Comparison of ENCODE assay signal across 8 cellular contexts in genomic region chr19:54159352-54160181, GRCh38. TPM values are rescaled to one million over a fixed set of nuclear protein-coding genes. Genes with fewer than 3 reads are reported as not detected.
A peak's percentile ranks its signal among the peaks of the same experiment; 100 is the strongest.
DNase-seq lines count a peak whose midpoint lies in the region; ATAC-seq and TF ChIP-seq lines count a peak whose summit lies in the region.

TSS of gene LENG1 (minus strand) at chr19:54159721. CDS start at chr19:54159695, 26 bp downstream.

- H3K14ac ChIP-seq in IMR-90 (replicated peaks; ENCODE audit: low read depth, low read length): peak within 1 kb of the TSS; percentile 98

- peak within 1 kb of the TSS; percentile 99 for H3K23ac ChIP-seq in IMR-90 (ENCODE audit: low read depth, low read length)

- H4K8ac ChIP-seq in IMR-90 (ENCODE audit: low read depth in 2 of 2, low read length in 2 of 2): peak within 1 kb of the TSS; percentile 79 to 99

- peak; percentile 90 for ATAC-seq in GM21528 (IDR thresholded peaks at IDR 0.05; ENCODE audit: low FRiP score, unreplicated experiment)
- peak; percentile 91 for ATAC-seq in IMR-90 (ENCODE audit: low read depth)
- peak; percentile 82 for ATAC-seq in mucosa of descending colon

- H2AK5ac ChIP-seq in IMR-90 (ENCODE audit: low read depth, low read length): peak within 1 kb of the TSS; percentile 97

- peaks cover 6% of the 10 kb centered on the region; the same call in 1 of the 2 replicates for H3K79me2 ChIP-seq in OCI-LY7 (ENCODE audit: insufficient read depth, low read depth, low read length)

- TF ChIP-seq POLR2A in IMR-90 (IDR thresholded peaks at IDR 0.05; ENCODE audit: low read depth, low read length): peak; percentile 96

- H3K9me1 ChIP-seq in IMR-90 (ENCODE audit: insufficient read depth, low read length): no peaks in the 10 kb centered on the region; the same call in none of the 2 replicates

- no peak for TF ChIP-seq RAD21 in IMR-90 (IDR thresholded peaks at IDR 0.05; ENCODE audit: low read length)

- intact Hi-C loops in IMR-90 (cut with micrococcal nuclease): loop anchor here (1.0 to 5.0 kb wide), 2 partner anchors 22 to 1123 kb away; partner anchors contain the start of genes BRSK1, CNOT3 and HSPBP1
- intact Hi-C loops in OCI-LY7 (cut with micrococcal nuclease; ENCODE audit: unreplicated experiment): loop anchor here (2.0 kb wide), 3 partner anchors 23 to 57 kb away; partner anchors contain the start of genes CNOT3, NDUFA3 and TSEN34
- intact Hi-C loops in mucosa of descending colon (cut with DNase I, micrococcal nuclease): no loop called here

- CTCF ChIA-PET in IMR-90 (lab: Yijun Ruan, JAX) (no interaction called here), OCI-LY7 (lab: Charles Lee; ENCODE audit: unreplicated experiment) (no interaction called here)

- peak within 1 kb of the TSS; percentile 90 for H2BK120ac ChIP-seq in IMR-90 (ENCODE audit: low read depth, low read length)

- H3K4me2 ChIP-seq in IMR-90 (ENCODE audit: low read depth, low read length) (peak within 1 kb of the TSS; percentile 99), OCI-LY7 (ENCODE audit: low read length) (peak within 1 kb of the TSS; percentile 91)

- H3K4me3 ChIP-seq in IMR-90 (ENCODE audit: insufficient read depth, low read depth, low read length) (peak within 1 kb of the TSS; percentile 60), OCI-LY7 (ENCODE audit: low read depth, low read length, poor library complexity, severe bottlenecking) (peak within 1 kb of the TSS; percentile 81), mucosa of descending colon (peak within 1 kb of the TSS; percentile 43)

- WGBS in IMR-90 (ENCODE audit: extremely low coverage in 2 of 2, insufficient read length in 1 of 2), 2 experiments: 2% methylated on average over 33 of the region's 72 CpGs; no CpG with 5 or more reads in 1 of the 2 experiments

- H3K27me3 ChIP-seq in IMR-90 (ENCODE audit: control insufficient read depth, insufficient read depth, low read length): no peaks in the 10 kb centered on the region

- dilution Hi-C loops in IMR-90 (cut with HindIII; ENCODE audit: low sequenced_read_pairs, unreplicated experiment): no loop called here

- peak within 1 kb of the TSS; percentile 87 for H3K9ac ChIP-seq in IMR-90 (ENCODE audit: low read depth, low read length)

- H3K56ac ChIP-seq in IMR-90 (ENCODE audit: extremely low read depth, insufficient read depth, low read length): peak within 1 kb of the TSS; percentile 96

- H3K18ac ChIP-seq in IMR-90 (ENCODE audit: low read depth, low read length): peak within 1 kb of the TSS; percentile 91

- H3K4ac ChIP-seq in IMR-90 (ENCODE audit: low read depth, low read length): peak within 1 kb of the TSS; percentile 98

- H3K79me1 ChIP-seq in IMR-90 (ENCODE audit: low read depth in 1 of 2, low read length in 2 of 2): peaks cover 10 to 38% of the 10 kb centered on the region in 2 experiments; a peak in 3 of 4 replicates

- TF ChIP-seq CTCF in IMR-90 (conservative IDR thresholded peaks at IDR 0.05; ENCODE audit: low read depth, low read length) (peak; percentile 33; the same call in 1 of the 2 replicates), OCI-LY7 (conservative IDR thresholded peaks at IDR 0.05; ENCODE audit: low read length) (peak; percentile 64), mucosa of descending colon (IDR thresholded peaks at IDR 0.05) (peak; percentile 18)

- H4K20me1 ChIP-seq in IMR-90 (ENCODE audit: insufficient read depth, low read length): no peaks in the 10 kb centered on the region
- no peaks in the 10 kb centered on the region for H4K20me1 ChIP-seq in OCI-LY7 (ENCODE audit: insufficient read depth, low read length)

- peak within 1 kb of the TSS; percentile 79; the same call in 1 of the 3 replicates for H2BK15ac ChIP-seq in IMR-90 (ENCODE audit: low read depth, low read length)

- peaks cover 23% of the 10 kb centered on the region for H3K36me3 ChIP-seq in IMR-90 (ENCODE audit: control insufficient read depth, insufficient read depth, low read length)
- peaks cover 35% of the 10 kb centered on the region for H3K36me3 ChIP-seq in OCI-LY7 (ENCODE audit: insufficient read depth, low read length)
- H3K36me3 ChIP-seq in mucosa of descending colon (ENCODE audit: low read depth): peaks cover 7% of the 10 kb centered on the region

- peak within 1 kb of the TSS; percentile 55; the same call in 1 of the 2 replicates for H2BK20ac ChIP-seq in IMR-90 (ENCODE audit: low read depth, low read length)

- BruUV-seq in IMR-90 (replicated peaks; lab: Mats Ljungman, UMichigan) (no TSS peak), OCI-LY7 (replicated peaks; lab: Mats Ljungman, UMichigan) (no TSS peak)

- H3K4me1 ChIP-seq in IMR-90 (ENCODE audit: control insufficient read depth, insufficient read depth, low read length) (peaks cover 11% of the 10 kb centered on the region), OCI-LY7 (ENCODE audit: insufficient read depth, low read length, poor library complexity, severe bottlenecking) (peaks cover 26% of the 10 kb centered on the region), mucosa of descending colon (ENCODE audit: low read depth) (peaks cover 50% of the 10 kb centered on the region)

- in situ Hi-C loops in IMR-90 (cut with MboI; ENCODE audit: low sequenced_read_pairs): no loop called here

- H2AFZ ChIP-seq in IMR-90 (replicated peaks; ENCODE audit: low read length, poor library complexity) (peak within 1 kb of the TSS; percentile 99), OCI-LY7 (ENCODE audit: low read length) (peak within 1 kb of the TSS; percentile 63)

- POLR2A ChIA-PET in IMR-90 (lab: Charles Lee; ENCODE audit: unreplicated experiment) (interaction anchor here (1.0 to 1.9 kb wide), 4 partner anchors 17 to 41 kb away, joined by 3 to 5 read pairs (median 4); partner anchors contain the start of genes CNOT3, MBOAT7 and RPS9), OCI-LY7 (lab: Charles Lee) (interaction anchor here (0.5 to 2.4 kb wide), 4 partner anchors 9 to 38 kb away, joined by 3 to 10 read pairs (median 6); partner anchors contain the start of genes CNOT3 and MBOAT7)

- no peaks in the 10 kb centered on the region for H3K9me3 ChIP-seq in IMR-90 (ENCODE audit: control insufficient read depth, insufficient read depth, low read length)
- no peaks in the 10 kb centered on the region for H3K9me3 ChIP-seq in OCI-LY7 (ENCODE audit: low read length)
- no peaks in the 10 kb centered on the region for H3K9me3 ChIP-seq in mucosa of descending colon

- peak within 1 kb of the TSS; percentile 92 for H2AK9ac ChIP-seq in IMR-90 (replicated peaks; ENCODE audit: low read depth, low read length, poor library complexity)

- no peaks in the 10 kb centered on the region for H3K9me2 ChIP-seq in OCI-LY7 (ENCODE audit: insufficient read depth, low read length)

- H4K5ac ChIP-seq in IMR-90 (ENCODE audit: low read depth, low read length): peak within 1 kb of the TSS; percentile 91

- DNase-seq in DMS114 treated with DMSO at 0.1 percent for 48 hours (lab: John Stamatoyannopoulos, UW; ENCODE audit: unreplicated experiment): peak; percentile 100
- DNase-seq in IMR-90: peak; percentile 100
- DNase-seq in OCI-LY7 (ENCODE audit: low spot score): peak; percentile 100
- DNase-seq in activated T-cell treated with anti-CD3 and anti-CD28 coated beads for 48 hours (ENCODE audit: low read depth): peak; percentile 94
- peak; percentile 100 for DNase-seq in epithelial cell of prostate (ENCODE audit: low read depth, low spot score)
- DNase-seq in mucosa of descending colon: peak; percentile 98 to 100 (median 100)
- DNase-seq in stimulated activated CD8-positive, alpha-beta memory T cell treated with anti-CD3 and anti-CD28 coated beads, Interleukin-4, amount 100 ng/mL, for 24 hours (ENCODE audit: low read depth): peak; percentile 97

- peak within 1 kb of the TSS; percentile 88 for H3K27ac ChIP-seq in IMR-90 (ENCODE audit: insufficient read depth, low read length)
- peak within 1 kb of the TSS; percentile 82 for H3K27ac ChIP-seq in OCI-LY7 (ENCODE audit: low read depth, low read length, poor library complexity, severe bottlenecking)
- peak within 1 kb of the TSS; percentile 95 for H3K27ac ChIP-seq in epithelial cell of prostate

- peak within 1 kb of the TSS; percentile 99 for H4K91ac ChIP-seq in IMR-90 (ENCODE audit: insufficient read depth, low read depth, low read length)

- H2BK5ac ChIP-seq in IMR-90 (ENCODE audit: low read depth, low read length, poor library complexity, severe bottlenecking): peak within 1 kb of the TSS; percentile 92

TF ChIP-seq in IMR-90, 13 proteins besides CTCF, POLR2A, EP300 and RAD21 (continues in another document):
- TF ChIP-seq CHD1 (IDR thresholded peaks at IDR 0.05; ENCODE audit: low read depth, low read length): 0 out of 2 replicates have a peak, but pooled peaks have one; percentile 59
- TF ChIP-seq ELK1 (IDR thresholded peaks at IDR 0.05; ENCODE audit: borderline replicate concordance, low read depth, low read length): no peak
- TF ChIP-seq RFX5 (IDR thresholded peaks at IDR 0.05; ENCODE audit: low read depth, low read length): peak; percentile 54
- no peak for TF ChIP-seq USF2 (IDR thresholded peaks at IDR 0.05; ENCODE audit: low read depth, low read length)
- TF ChIP-seq MXI1 (IDR thresholded peaks at IDR 0.05; ENCODE audit: borderline replicate concordance, low read depth, low read length): 0 out of 2 replicates have a peak, but pooled peaks have one; percentile 39
- TF ChIP-seq RCOR1 (IDR thresholded peaks at IDR 0.05; ENCODE audit: insufficient replicate concordance, low read length): no peak
- TF ChIP-seq SMC3 (IDR thresholded peaks at IDR 0.05; ENCODE audit: low read depth, low read length): no peak

RNA-seq across cellular contexts. Expression of gene LENG1, which starts in this region (rescaled TPM):
- total RNA-seq in IMR-90 (2012; rRNA removed): 2.7 and 5.0 TPM in 2 replicates
- 5.3 and 6.1 TPM in 2 replicates for polyA plus RNA-seq in IMR-90 (2012; rRNA removed)
- 4.1 and 8.6 TPM in 2 replicates for polyA plus RNA-seq in IMR-90 (2012; cell fraction: cytosol; rRNA removed)
- 2.3 and 4.0 TPM in 2 replicates for polyA plus RNA-seq in IMR-90 (2012; cell fraction: nucleus; rRNA removed; ENCODE audit: low replicate concordance)
- 8.0 TPM in 2 replicates for total RNA-seq in OCI-LY7 (2014; rRNA removed; shearing (Covaris generic))
- total RNA-seq in OCI-LY7 (2022): 4.7 and 5.1 TPM in 2 replicates
- 10 to 100 TPM in 1 of 3 donors, 1 to 10 TPM in 2; 7.5 to 10.8 (median 8.0) TPM for total RNA-seq in mucosa of descending colon

Comparison
In these comparisons a context has a peak if more than half of its experiments do, and no peak if none do; other contexts are left out.
1. Peak in every context shown above with its lines: DNase-seq, ATAC-seq, H3K4me3 ChIP-seq and H3K27ac ChIP-seq.
2. intact Hi-C loops: an anchor here in IMR-90 (1.0 to 5.0 kb wide) and OCI-LY7 (2.0 kb wide); none called in mucosa of descending colon.